In the genomic region with DNA sequence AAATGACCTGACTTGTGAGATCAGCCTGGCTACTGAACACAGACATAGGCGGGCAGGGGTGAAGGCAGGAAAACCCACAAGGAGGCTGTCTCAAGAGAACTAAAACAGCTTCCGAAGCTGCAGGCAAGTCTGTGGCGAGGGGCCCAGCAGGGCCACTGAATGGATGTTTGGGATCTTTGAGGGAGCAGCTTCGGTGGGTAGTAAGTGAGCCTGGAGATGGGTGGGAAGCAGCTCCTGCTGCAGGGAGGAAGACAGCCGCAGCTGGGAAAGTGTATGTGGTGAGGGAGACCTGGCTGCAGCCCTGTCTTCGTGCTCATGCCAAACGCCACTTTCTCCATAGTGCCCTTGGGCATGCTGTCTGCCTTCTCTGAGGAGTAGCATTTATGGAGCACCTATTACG, we compare ENCODE assay signal across 1 cellular context.
TF ChIP-seq lines count a peak whose summit lies in the region.

No MANE protein-coding gene starts in this region.

TF ChIP-seq in GM23338, 12 proteins besides CTCF, POLR2A, EP300 and RAD21 (continued from another document):
- TF ChIP-seq NANOG (IDR thresholded peaks at IDR 0.05; ENCODE audit: borderline replicate concordance), result no peak
- no peak for TF ChIP-seq JUNB (IDR thresholded peaks at IDR 0.05; ENCODE audit: unreplicated experiment)
- TF ChIP-seq, protein P1, sequence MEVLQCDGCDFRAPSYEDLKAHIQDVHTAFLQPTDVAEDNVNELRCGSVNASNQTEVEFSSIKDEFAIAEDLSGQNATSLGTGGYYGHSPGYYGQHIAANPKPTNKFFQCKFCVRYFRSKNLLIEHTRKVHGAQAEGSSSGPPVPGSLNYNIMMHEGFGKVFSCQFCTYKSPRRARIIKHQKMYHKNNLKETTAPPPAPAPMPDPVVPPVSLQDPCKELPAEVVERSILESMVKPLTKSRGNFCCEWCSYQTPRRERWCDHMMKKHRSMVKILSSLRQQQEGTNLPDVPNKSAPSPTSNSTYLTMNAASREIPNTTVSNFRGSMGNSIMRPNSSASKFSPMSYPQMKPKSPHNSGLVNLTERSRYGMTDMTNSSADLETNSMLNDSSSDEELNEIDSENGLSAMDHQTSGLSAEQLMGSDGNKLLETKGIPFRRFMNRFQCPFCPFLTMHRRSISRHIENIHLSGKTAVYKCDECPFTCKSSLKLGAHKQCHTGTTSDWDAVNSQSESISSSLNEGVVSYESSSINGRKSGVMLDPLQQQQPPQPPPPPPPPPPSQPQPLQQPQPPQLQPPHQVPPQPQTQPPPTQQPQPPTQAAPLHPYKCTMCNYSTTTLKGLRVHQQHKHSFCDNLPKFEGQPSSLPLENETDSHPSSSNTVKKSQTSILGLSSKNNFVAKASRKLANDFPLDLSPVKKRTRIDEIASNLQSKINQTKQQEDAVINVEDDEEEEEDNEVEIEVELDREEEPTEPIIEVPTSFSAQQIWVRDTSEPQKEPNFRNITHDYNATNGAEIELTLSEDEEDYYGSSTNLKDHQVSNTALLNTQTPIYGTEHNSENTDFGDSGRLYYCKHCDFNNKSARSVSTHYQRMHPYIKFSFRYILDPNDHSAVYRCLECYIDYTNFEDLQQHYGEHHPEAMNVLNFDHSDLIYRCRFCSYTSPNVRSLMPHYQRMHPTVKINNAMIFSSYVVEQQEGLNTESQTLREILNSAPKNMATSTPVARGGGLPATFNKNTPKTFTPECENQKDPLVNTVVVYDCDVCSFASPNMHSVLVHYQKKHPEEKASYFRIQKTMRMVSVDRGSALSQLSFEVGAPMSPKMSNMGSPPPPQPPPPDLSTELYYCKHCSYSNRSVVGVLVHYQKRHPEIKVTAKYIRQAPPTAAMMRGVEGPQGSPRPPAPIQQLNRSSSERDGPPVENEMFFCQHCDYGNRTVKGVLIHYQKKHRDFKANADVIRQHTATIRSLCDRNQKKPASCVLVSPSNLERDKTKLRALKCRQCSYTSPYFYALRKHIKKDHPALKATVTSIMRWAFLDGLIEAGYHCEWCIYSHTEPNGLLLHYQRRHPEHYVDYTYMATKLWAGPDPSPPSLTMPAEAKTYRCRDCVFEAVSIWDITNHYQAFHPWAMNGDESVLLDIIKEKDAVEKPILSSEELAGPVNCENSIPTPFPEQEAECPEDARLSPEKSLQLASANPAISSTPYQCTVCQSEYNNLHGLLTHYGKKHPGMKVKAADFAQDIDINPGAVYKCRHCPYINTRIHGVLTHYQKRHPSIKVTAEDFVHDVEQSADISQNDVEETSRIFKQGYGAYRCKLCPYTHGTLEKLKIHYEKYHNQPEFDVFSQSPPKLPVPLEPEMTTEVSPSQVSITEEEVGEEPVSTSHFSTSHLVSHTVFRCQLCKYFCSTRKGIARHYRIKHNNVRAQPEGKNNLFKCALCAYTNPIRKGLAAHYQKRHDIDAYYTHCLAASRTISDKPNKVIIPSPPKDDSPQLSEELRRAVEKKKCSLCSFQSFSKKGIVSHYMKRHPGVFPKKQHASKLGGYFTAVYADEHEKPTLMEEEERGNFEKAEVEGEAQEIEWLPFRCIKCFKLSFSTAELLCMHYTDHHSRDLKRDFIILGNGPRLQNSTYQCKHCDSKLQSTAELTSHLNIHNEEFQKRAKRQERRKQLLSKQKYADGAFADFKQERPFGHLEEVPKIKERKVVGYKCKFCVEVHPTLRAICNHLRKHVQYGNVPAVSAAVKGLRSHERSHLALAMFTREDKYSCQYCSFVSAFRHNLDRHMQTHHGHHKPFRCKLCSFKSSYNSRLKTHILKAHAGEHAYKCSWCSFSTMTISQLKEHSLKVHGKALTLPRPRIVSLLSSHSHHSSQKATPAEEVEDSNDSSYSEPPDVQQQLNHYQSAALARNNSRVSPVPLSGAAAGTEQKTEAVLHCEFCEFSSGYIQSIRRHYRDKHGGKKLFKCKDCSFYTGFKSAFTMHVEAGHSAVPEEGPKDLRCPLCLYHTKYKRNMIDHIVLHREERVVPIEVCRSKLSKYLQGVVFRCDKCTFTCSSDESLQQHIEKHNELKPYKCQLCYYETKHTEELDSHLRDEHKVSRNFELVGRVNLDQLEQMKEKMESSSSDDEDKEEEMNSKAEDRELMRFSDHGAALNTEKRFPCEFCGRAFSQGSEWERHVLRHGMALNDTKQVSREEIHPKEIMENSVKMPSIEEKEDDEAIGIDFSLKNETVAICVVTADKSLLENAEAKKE (CRISPR knock-in tag; IDR thresholded peaks at IDR 0.05), result no peak
- TF ChIP-seq CREB1 (CRISPR knock-in tag; IDR thresholded peaks at IDR 0.05; ENCODE audit: low read depth), result no peak
- TF ChIP-seq POLR2AphosphoS5 (IDR thresholded peaks at IDR 0.05; ENCODE audit: low read depth), result no peak
- TF ChIP-seq, protein P2, sequence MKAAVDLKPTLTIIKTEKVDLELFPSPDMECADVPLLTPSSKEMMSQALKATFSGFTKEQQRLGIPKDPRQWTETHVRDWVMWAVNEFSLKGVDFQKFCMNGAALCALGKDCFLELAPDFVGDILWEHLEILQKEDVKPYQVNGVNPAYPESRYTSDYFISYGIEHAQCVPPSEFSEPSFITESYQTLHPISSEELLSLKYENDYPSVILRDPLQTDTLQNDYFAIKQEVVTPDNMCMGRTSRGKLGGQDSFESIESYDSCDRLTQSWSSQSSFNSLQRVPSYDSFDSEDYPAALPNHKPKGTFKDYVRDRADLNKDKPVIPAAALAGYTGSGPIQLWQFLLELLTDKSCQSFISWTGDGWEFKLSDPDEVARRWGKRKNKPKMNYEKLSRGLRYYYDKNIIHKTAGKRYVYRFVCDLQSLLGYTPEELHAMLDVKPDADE (IDR thresholded peaks at IDR 0.05), result no peak
- TF ChIP-seq STAT1 (IDR thresholded peaks at IDR 0.05; ENCODE audit: unreplicated experiment), result no peak
- TF ChIP-seq ZNF114 (CRISPR knock-in tag; IDR thresholded peaks at IDR 0.05), result no peak
- no peak for TF ChIP-seq EZH2 (IDR thresholded peaks at IDR 0.05; ENCODE audit: low read depth, unreplicated experiment)
- no peak for TF ChIP-seq EZH2phosphoT487 (IDR thresholded peaks at IDR 0.05; ENCODE audit: unreplicated experiment)
- TF ChIP-seq ZNF331 (CRISPR knock-in tag; IDR thresholded peaks at IDR 0.05; ENCODE audit: low read depth), result no peak
